In the genomic region with DNA sequence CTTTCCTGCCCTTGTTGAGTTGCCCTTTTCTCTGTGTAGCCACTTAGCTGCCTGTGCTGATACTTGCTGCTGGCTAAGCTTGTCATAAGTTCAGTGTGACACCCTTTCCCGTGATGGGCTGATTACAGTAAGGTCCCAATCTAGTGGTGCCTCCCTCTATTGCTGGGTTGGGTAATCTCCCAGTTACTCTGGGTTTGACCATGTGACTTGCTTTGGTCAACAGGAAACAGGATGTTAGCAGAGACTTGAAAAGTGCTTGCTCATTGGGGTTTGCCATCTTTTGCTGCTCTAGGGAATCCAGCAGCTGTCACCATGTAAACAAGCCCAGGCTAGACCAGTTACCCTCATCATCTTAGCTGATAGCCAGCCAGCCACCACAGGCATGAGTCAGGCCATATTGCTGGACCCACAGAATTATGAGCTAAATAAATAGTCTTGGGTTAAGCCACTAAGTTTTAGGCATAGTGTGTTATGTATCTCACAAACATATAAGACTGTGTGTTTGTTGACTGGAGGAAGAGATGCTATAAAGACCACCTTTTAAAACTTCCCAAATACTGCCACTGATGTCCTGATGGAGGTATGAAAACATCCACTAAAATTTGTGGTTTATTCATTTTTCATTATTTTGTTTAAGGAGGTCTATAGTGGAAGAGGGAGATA, we compare ENCODE assay signal across 8 cellular contexts. TPM values are rescaled to one million over a fixed set of nuclear protein-coding genes. Genes with fewer than 3 reads are reported as not detected.
DNase-seq lines count a peak whose midpoint lies in the region; ATAC-seq, FAIRE-seq and TF ChIP-seq lines count a peak whose summit lies in the region.

No MANE protein-coding gene starts in this region.

- H3K27me3 Mint-ChIP-seq in activated naive CD4-positive, alpha-beta T cell treated with anti-CD3 and anti-CD28 coated beads, Interleukin-2, amount 10 ng/mL, durations not matched to agents 7 days and 5 days = peaks cover 59% of the 10 kb centered on the region

- CTCF ChIA-PET in activated naive CD4-positive, alpha-beta T cell treated with anti-CD3 and anti-CD28 coated beads, Interleukin-2, amount 10 ng/mL, durations not matched to agents 7 days and 5 days (lab: Charles Lee) = interaction anchor here (1.0 kb wide), 1 partner anchor 102 kb away, joined by 4 read pairs; no protein-coding TSS in a partner anchor

- peak overlapping the region; percentile 28 for H3K27ac Mint-ChIP-seq in activated naive CD4-positive, alpha-beta T cell treated with anti-CD3 and anti-CD28 coated beads, Interleukin-2, amount 10 ng/mL, durations not matched to agents 7 days and 5 days

- in situ Hi-C loops in SK-MEL-5 (cut with HindIII; ENCODE audit: low pct_unique_long_range_greater_than_20kb, low sequenced_read_pairs) = no loop called here

- peak; percentile 50 for DNase-seq in activated naive CD4-positive, alpha-beta T cell treated with anti-CD3 and anti-CD28 coated beads, Interleukin-2, amount 10 ng/mL, durations not matched to agents 7 days and 5 days
- DNase-seq in activated naive CD4-positive, alpha-beta T cell (lab: John Stamatoyannopoulos, UW) = no peak
- DNase-seq in SK-MEL-5 (ENCODE audit: low read depth, low spot score) (peak; percentile 91), foreskin melanocyte (peak; percentile 89), DMS79 (lab: John Stamatoyannopoulos, UW) (no peak), BE2C (no peak), HTR-8/SVneo (ENCODE audit: insufficient read length, low spot score) (no peak)

- H3K4me1 ChIP-seq in BE2C = no peaks in the 10 kb centered on the region

- peaks cover 10% of the 10 kb centered on the region for H3K9me3 Mint-ChIP-seq in activated naive CD4-positive, alpha-beta T cell treated with anti-CD3 and anti-CD28 coated beads, Interleukin-2, amount 10 ng/mL, durations not matched to agents 7 days and 5 days

- no peaks in the 10 kb centered on the region; the same call in 1 of the 2 replicates for H3K9me3 ChIP-seq in BE2C

- peak; percentile 77 for ATAC-seq in HG03469 (IDR thresholded peaks at IDR 0.05; ENCODE audit: unreplicated experiment)

- no peak overlapping the region for H3K4me3 Mint-ChIP-seq in activated naive CD4-positive, alpha-beta T cell treated with anti-CD3 and anti-CD28 coated beads, Interleukin-2, amount 10 ng/mL, durations not matched to agents 7 days and 5 days

- no peak for FAIRE-seq in HTR-8/SVneo (lab: Jason Lieb, UNC)

- no peak for TF ChIP-seq CTCF in BE2C (IDR thresholded peaks at IDR 0.05; ENCODE audit: low read depth, low read length)

- H3K36me3 ChIP-seq in BE2C = no peaks in the 10 kb centered on the region

- H3K27me3 ChIP-seq in BE2C = no peaks in the 10 kb centered on the region

- peaks cover 10% of the 10 kb centered on the region for H3K4me1 Mint-ChIP-seq in activated naive CD4-positive, alpha-beta T cell treated with anti-CD3 and anti-CD28 coated beads, Interleukin-2, amount 10 ng/mL, durations not matched to agents 7 days and 5 days

- H3K4me3 ChIP-seq in BE2C (ENCODE audit: low read depth, low read length) = no peak overlapping the region

- peaks cover 5% of the 10 kb centered on the region for H3K36me3 Mint-ChIP-seq in activated naive CD4-positive, alpha-beta T cell treated with anti-CD3 and anti-CD28 coated beads, Interleukin-2, amount 10 ng/mL, durations not matched to agents 7 days and 5 days

RNA-seq across cellular contexts. Expression of gene LEP, which starts 4.0 kb away (rescaled TPM):
- not detected in 2 replicates for total RNA-seq in SK-MEL-5 (2014; rRNA removed; shearing (Covaris generic))
- not detected in 2 replicates for polyA plus RNA-seq in SK-MEL-5 (2015; cell fraction: cytosol; rRNA removed)
- not detected in 2 replicates for polyA plus RNA-seq in SK-MEL-5 (2015; cell fraction: nucleus; rRNA removed)
- polyA plus RNA-seq in BE2C (2012; ENCODE audit: insufficient read depth, insufficient read length, low read depth) = not detected

Comparison
In these comparisons a context has a peak if more than half of its experiments do, and no peak if none do; other contexts are left out.
1. DNase-seq: peak in activated naive CD4-positive, alpha-beta T cell treated with anti-CD3 and anti-CD28 coated beads, Interleukin-2, amount 10 ng/mL, durations not matched to agents 7 days and 5 days (single experiment), SK-MEL-5 (single experiment) and foreskin melanocyte (single experiment); none in activated naive CD4-positive, alpha-beta T cell (0 of 4), DMS79 (single experiment), BE2C (single experiment) and HTR-8/SVneo (single experiment).